ENCODE assay signal across 18 cellular contexts in genomic region chr12:125280482-125281377, GRCh38.
DNase-seq lines count a peak whose midpoint lies in the region; ATAC-seq and TF ChIP-seq lines count a peak whose summit lies in the region.
"Had no signal": no experiment of that assay in that cellular context is flagged by ENCODE, and none has a peak within 500 bp of the region (broad histone marks: within the 10 kb centered on the region; RNA-seq: fewer than 3 reads in every experiment).

No MANE protein-coding gene starts in this region.

- H3K9me3 ChIP-seq in NT2/D1 (ENCODE audit: insufficient read depth, low read length): no peaks in the 10 kb centered on the region
- no peaks in the 10 kb centered on the region for H3K9me3 ChIP-seq in neural progenitor cell (ENCODE audit: low read depth)
- H3K9me3 ChIP-seq: HAP-1, thyroid gland had no signal

- H3K9ac ChIP-seq in NT2/D1 (ENCODE audit: insufficient read length, low read depth) (peak overlapping the region; percentile 2), neural progenitor cell (no peak overlapping the region)
- H3K9ac ChIP-seq: parathyroid adenoma had no signal

- H3K27me3 Mint-ChIP-seq in neural progenitor cell (ENCODE audit: insufficient read depth, low read depth) (no peaks in the 10 kb centered on the region), HFFc6 (ENCODE audit: insufficient read depth) (peaks cover 2% of the 10 kb centered on the region; the same call in 1 of the 2 replicates)
- peaks cover 40% of the 10 kb centered on the region for H3K27me3 Mint-ChIP-seq in stimulated activated memory B cell treated with anti-CD40 and anti-IgM and Interleukin-4, amounts not matched to agents 10 μg/mL and 1 μg/mL and 100 μg/mL, for 72 hours

- ATAC-seq in GM18505 (IDR thresholded peaks at IDR 0.05; ENCODE audit: unreplicated experiment): peak; percentile 66
- no peak for ATAC-seq in stimulated activated memory B cell treated with anti-CD40 and anti-IgM and Interleukin-4, amounts not matched to agents 10 μg/mL and 1 μg/mL and 100 μg/mL, for 72 hours
- ATAC-seq: Right ventricle myocardium inferior had no signal

- no peaks in the 10 kb centered on the region for H4K20me1 ChIP-seq in neural progenitor cell (ENCODE audit: low read depth)

- H3K79me2 ChIP-seq in neural progenitor cell (ENCODE audit: low read depth): no peaks in the 10 kb centered on the region
- H3K79me2 ChIP-seq: parathyroid adenoma had no signal

- H3K4me3 ChIP-seq in NT2/D1 (ENCODE audit: insufficient read length, low read depth) (peak overlapping the region; percentile 1), neural progenitor cell (peak overlapping the region; percentile 38)
- H3K4me3 ChIP-seq: HAP-1, skin epidermis, thyroid gland had no signal

- H3K4me1 Mint-ChIP-seq in neural progenitor cell (peaks cover 25% of the 10 kb centered on the region), HFFc6 (ENCODE audit: low read depth) (no peaks in the 10 kb centered on the region)
- peaks cover 9% of the 10 kb centered on the region for H3K4me1 Mint-ChIP-seq in stimulated activated memory B cell treated with anti-CD40 and anti-IgM and Interleukin-4, amounts not matched to agents 10 μg/mL and 1 μg/mL and 100 μg/mL, for 72 hours
- H3K4me1 Mint-ChIP-seq: central memory CD8-positive, alpha-beta T cell had no signal

- peaks cover 42% of the 10 kb centered on the region for H3K27me3 ChIP-seq in NT2/D1 (ENCODE audit: insufficient read depth, insufficient read length)
- H3K27me3 ChIP-seq in neural progenitor cell: no peaks in the 10 kb centered on the region
- H3K27me3 ChIP-seq: thyroid gland had no signal

- DNase-seq in NT2/D1 (ENCODE audit: low read depth, low spot score) (peak; percentile 56), head of caudate nucleus (peak in 27 of 42 donors; percentile 3 to 68 (median 39)), neural progenitor cell (ENCODE audit: low spot score) (peak; percentile 75), HFFc6 (no peak), NCI-H345 treated with DMSO at 0.1 percent for 48 hours (lab: John Stamatoyannopoulos, UW; ENCODE audit: unreplicated experiment) (no peak), NCI-H748 (lab: John Stamatoyannopoulos, UW; ENCODE audit: unreplicated experiment) (no peak)
- DNase-seq: effector memory CD4-positive, alpha-beta T cell; GDM1; hippocampal formation; NCI-H345; thyroid gland had no signal

- H3K36me3 ChIP-seq in NT2/D1 (ENCODE audit: insufficient read depth, insufficient read length, low read length) (no peaks in the 10 kb centered on the region), neural progenitor cell (no peaks in the 10 kb centered on the region)
- H3K36me3 ChIP-seq: HAP-1, thyroid gland had no signal

- TF ChIP-seq POLR2A in GM18505 (IDR thresholded peaks at IDR 0.05; ENCODE audit: borderline replicate concordance, extremely low read depth, insufficient read depth, insufficient read length): no peak

- peak overlapping the region; percentile 91 for H2AFZ ChIP-seq in neural progenitor cell (replicated peaks)
- H2AFZ ChIP-seq: parathyroid adenoma had no signal

- H3K27ac Mint-ChIP-seq in neural progenitor cell (no peak overlapping the region), HFFc6 (no peak overlapping the region)
- H3K27ac Mint-ChIP-seq in stimulated activated memory B cell treated with anti-CD40 and anti-IgM and Interleukin-4, amounts not matched to agents 10 μg/mL and 1 μg/mL and 100 μg/mL, for 72 hours: no peak overlapping the region

- TF ChIP-seq CTCF in neural progenitor cell (IDR thresholded peaks at IDR 0.05) (no peak), HFFc6 (IDR thresholded peaks at IDR 0.05) (no peak)

- H3K36me3 Mint-ChIP-seq in neural progenitor cell (no peaks in the 10 kb centered on the region), HFFc6 (ENCODE audit: low read depth) (no peaks in the 10 kb centered on the region; the same call in 1 of the 2 replicates)
- no peaks in the 10 kb centered on the region for H3K36me3 Mint-ChIP-seq in stimulated activated memory B cell treated with anti-CD40 and anti-IgM and Interleukin-4, amounts not matched to agents 10 μg/mL and 1 μg/mL and 100 μg/mL, for 72 hours

- H3K9me3 Mint-ChIP-seq in neural progenitor cell (peaks cover 2% of the 10 kb centered on the region), HFFc6 (peaks cover 52% of the 10 kb centered on the region)
- H3K9me3 Mint-ChIP-seq in stimulated activated memory B cell treated with anti-CD40 and anti-IgM and Interleukin-4, amounts not matched to agents 10 μg/mL and 1 μg/mL and 100 μg/mL, for 72 hours: peaks cover 3% of the 10 kb centered on the region

- H3K4me2 ChIP-seq in neural progenitor cell: peak overlapping the region; percentile 74

- intact Hi-C loops in head of caudate nucleus (cut with DNase I): no loop called here

- H3F3A ChIP-seq in neural progenitor cell (ENCODE audit: low read depth): peaks cover 19% of the 10 kb centered on the region

- H3K4me1 ChIP-seq in NT2/D1 (ENCODE audit: insufficient read depth, insufficient read length) (peaks cover 3% of the 10 kb centered on the region), neural progenitor cell (peaks cover 13% of the 10 kb centered on the region)
- H3K4me1 ChIP-seq: HAP-1, parathyroid adenoma, thyroid gland had no signal

- H3K4me3 Mint-ChIP-seq in neural progenitor cell: no peak overlapping the region
- H3K4me3 Mint-ChIP-seq in HFFc6: no peak overlapping the region
- no peak overlapping the region for H3K4me3 Mint-ChIP-seq in stimulated activated memory B cell treated with anti-CD40 and anti-IgM and Interleukin-4, amounts not matched to agents 10 μg/mL and 1 μg/mL and 100 μg/mL, for 72 hours
- H3K4me3 Mint-ChIP-seq: central memory CD8-positive, alpha-beta T cell had no signal

- H3K27ac ChIP-seq in neural progenitor cell: no peak overlapping the region
- H3K27ac ChIP-seq: parathyroid adenoma, skin epidermis, thyroid gland had no signal

Comparison
In these comparisons a context has a peak if more than half of its experiments do, and no peak if none do; other contexts are left out.
1. DNase-seq: peak in NT2/D1 (single experiment), head of caudate nucleus (27 of 42) and neural progenitor cell (single experiment); none in HFFc6 (single experiment), NCI-H345 treated with DMSO at 0.1 percent for 48 hours (single experiment) and NCI-H748 (single experiment).